10 cellular contexts compared by ENCODE assay signal in genomic region chr2:113966832-113967231, GRCh38.
DNase-seq lines count a peak whose midpoint lies in the region; ATAC-seq and TF ChIP-seq lines count a peak whose summit lies in the region.
"Had no signal": no experiment of that assay in that cellular context is flagged by ENCODE, and none has a peak within 500 bp of the region (broad histone marks: within the 10 kb centered on the region; RNA-seq: fewer than 3 reads in every experiment).

No MANE protein-coding gene starts in this region.

- H3K27me3 Mint-ChIP-seq in CD4-positive, alpha-beta T cell: no peaks in the 10 kb centered on the region
- H3K27me3 Mint-ChIP-seq in activated B cell treated with CpG ODN at 0.5 μM for 24 hours: no peaks in the 10 kb centered on the region

- H3K36me3 ChIP-seq in sigmoid colon: peaks cover 0 to 6% (median 1%) of the 10 kb centered on the region in 4 donors

- H3K27me3 ChIP-seq in CD4-positive, alpha-beta T cell (ENCODE audit: control insufficient read depth, insufficient read depth, low read length): no peaks in the 10 kb centered on the region
- H3K27me3 ChIP-seq in sigmoid colon: no peaks in the 10 kb centered on the region

- peaks cover 0 to 21% (median 11%) of the 10 kb centered on the region in 4 donors for H3K4me1 ChIP-seq in sigmoid colon

- peak overlapping the region; percentile 68 for H3K27ac Mint-ChIP-seq in CD4-positive, alpha-beta T cell
- peak overlapping the region; percentile 51 for H3K27ac Mint-ChIP-seq in activated B cell treated with CpG ODN at 0.5 μM for 24 hours

- TF ChIP-seq POLR2A in sigmoid colon (IDR thresholded peaks at IDR 0.05): no peak

- CTCF ChIA-PET in CD4-positive, alpha-beta T cell (lab: Charles Lee): interaction anchor here (1.0 to 1.5 kb wide), 2 partner anchors 16 to 17 kb away, joined by 3 read pairs; no protein-coding TSS in a partner anchor
- CTCF ChIA-PET in activated B cell treated with CpG ODN at 0.5 μM for 24 hours (lab: Charles Lee): interaction anchor here (0.8 to 2.1 kb wide), 3 partner anchors 8 to 12 kb away, joined by 3 to 4 read pairs (median 3); no protein-coding TSS in a partner anchor

- no peaks in the 10 kb centered on the region for H3K9me3 Mint-ChIP-seq in CD4-positive, alpha-beta T cell
- H3K9me3 Mint-ChIP-seq in activated B cell treated with CpG ODN at 0.5 μM for 24 hours: no peaks in the 10 kb centered on the region

- no peak for ATAC-seq in CD4-positive, alpha-beta T cell (ENCODE audit: poor library complexity)
- ATAC-seq in GM21619 (IDR thresholded peaks at IDR 0.05; ENCODE audit: unreplicated experiment): peak; percentile 44
- ATAC-seq in activated B cell treated with CpG ODN at 0.5 μM for 24 hours (ENCODE audit: low read depth): no peak
- no peak for ATAC-seq in GM21381 (IDR thresholded peaks at IDR 0.05; ENCODE audit: unreplicated experiment)

- H3K27ac ChIP-seq in CD4-positive, alpha-beta T cell (ENCODE audit: low read depth, low read length): no peak overlapping the region
- H3K27ac ChIP-seq in sigmoid colon: no peak overlapping the region

- 10 to 23% methylated on average over 5 of the region's 5 CpGs for WGBS in sigmoid colon, 2 donors

- POLR2A ChIA-PET in CD4-positive, alpha-beta T cell (lab: Charles Lee): no interaction called here
- POLR2A ChIA-PET in activated B cell treated with CpG ODN at 0.5 μM for 24 hours (lab: Charles Lee): interaction anchor here (0.9 to 1.5 kb wide), 3 partner anchors 10 to 211 kb away, joined by 3 to 7 read pairs (median 4); partner anchors contain the start of gene SLC35F5

- peaks cover 2% of the 10 kb centered on the region for H3K36me3 Mint-ChIP-seq in CD4-positive, alpha-beta T cell (ENCODE audit: low read depth)
- H3K36me3 Mint-ChIP-seq in activated B cell treated with CpG ODN at 0.5 μM for 24 hours (ENCODE audit: low read depth): peaks cover 21% of the 10 kb centered on the region

- H3K9me3 ChIP-seq in CD4-positive, alpha-beta T cell (ENCODE audit: control insufficient read depth, low read length): no peaks in the 10 kb centered on the region
- H3K9me3 ChIP-seq in sigmoid colon: no peaks in the 10 kb centered on the region

- no peak overlapping the region for H3K4me3 ChIP-seq in sigmoid colon

- no peak for DNase-seq in CD4-positive, alpha-beta T cell
- no peak for DNase-seq in activated B cell treated with CpG ODN at 0.5 μM for 24 hours
- peak; percentile 11 for DNase-seq in left kidney (ENCODE audit: low read depth, low spot score)
- no peak for DNase-seq in C1 segment of cervical spinal cord (lab: John Stamatoyannopoulos, UW)
- DNase-seq in AG08395 (ENCODE audit: low spot score): no peak
- no peak for DNase-seq in sigmoid colon
- DNase-seq: activated CD8-positive, alpha-beta memory T cell treated with anti-CD3 and anti-CD28 coated beads, Interleukin-2, amount 50 U/mL, for 48 hours; RPMI8226 had no signal

- intact Hi-C loops in CD4-positive, alpha-beta T cell (cut with DNase I, micrococcal nuclease): no loop called here
- intact Hi-C loops in activated B cell treated with CpG ODN at 0.5 μM for 24 hours (cut with micrococcal nuclease): loop anchor here (10.0 kb wide), 1 partner anchor 588 kb away; no protein-coding TSS in a partner anchor
- intact Hi-C loops in sigmoid colon (cut with DNase I): loop anchor here (10.0 kb wide), 1 partner anchor 212 kb away; the partner anchor contains the start of gene SLC35F5

- peaks cover 31% of the 10 kb centered on the region for H3K4me1 Mint-ChIP-seq in CD4-positive, alpha-beta T cell (ENCODE audit: low read depth)
- peaks cover 38% of the 10 kb centered on the region for H3K4me1 Mint-ChIP-seq in activated B cell treated with CpG ODN at 0.5 μM for 24 hours

- no peak overlapping the region for H3K4me3 Mint-ChIP-seq in CD4-positive, alpha-beta T cell
- no peak overlapping the region for H3K4me3 Mint-ChIP-seq in activated B cell treated with CpG ODN at 0.5 μM for 24 hours

- TF ChIP-seq EP300 in sigmoid colon (IDR thresholded peaks at IDR 0.05): peak in 1 of 4 donors; percentile 5

- TF ChIP-seq CTCF in CD4-positive, alpha-beta T cell (IDR thresholded peaks at IDR 0.05): no peak
- TF ChIP-seq CTCF in activated B cell treated with CpG ODN at 0.5 μM for 24 hours (IDR thresholded peaks at IDR 0.05) (no peak), sigmoid colon (IDR thresholded peaks at IDR 0.05) (no peak)

Comparison
In these comparisons a context has a peak if more than half of its experiments do, and no peak if none do; other contexts are left out.
1. intact Hi-C loops: an anchor here in activated B cell treated with CpG ODN at 0.5 μM for 24 hours (10.0 kb wide) and sigmoid colon (10.0 kb wide); none called in CD4-positive, alpha-beta T cell.